Comparison of ENCODE assay signal across 23 cellular contexts in the genomic region with DNA sequence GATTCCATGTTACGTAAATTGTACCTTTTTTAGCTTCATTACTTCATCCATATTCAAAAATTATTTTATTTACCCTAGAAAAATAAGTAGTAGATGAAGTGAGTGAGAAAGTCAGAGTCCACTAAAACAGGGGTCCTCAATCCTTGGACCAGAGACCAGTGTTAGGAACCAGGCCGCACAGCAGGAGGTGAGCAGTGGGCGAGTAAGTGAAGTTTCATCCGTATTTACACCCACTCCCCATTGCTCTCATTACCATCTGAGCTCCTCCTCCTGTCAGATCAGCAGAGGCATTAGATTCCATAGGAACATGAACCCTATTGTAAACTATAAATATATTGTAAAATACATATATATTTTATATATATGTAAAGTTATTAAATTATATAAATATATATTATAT.
A peak's percentile ranks its signal among the peaks of the same experiment; 100 is the strongest.
DNase-seq lines count a peak whose midpoint lies in the region; ATAC-seq and TF ChIP-seq lines count a peak whose summit lies in the region.
"Had no signal": no experiment of that assay in that cellular context is flagged by ENCODE, and none has a peak within 500 bp of the region (broad histone marks: within the 10 kb centered on the region; RNA-seq: fewer than 3 reads in every experiment).

No MANE protein-coding gene starts in this region.

- H3K27ac ChIP-seq in HEK293 (ENCODE audit: extremely low read depth, low read depth, low read length): no peak overlapping the region

- no peaks in the 10 kb centered on the region for H3K4me1 ChIP-seq in HEK293 (ENCODE audit: control insufficient read depth, insufficient read depth, low read length)
- H3K4me1 ChIP-seq: BE2C, BLaER1 had no signal

- CTCF ChIA-PET in HEK293 (lab: Yijun Ruan, JAX): no interaction called here

- H3K27me3 Mint-ChIP-seq in T-helper 17 cell (no peaks in the 10 kb centered on the region), endothelial cell (ENCODE audit: unreplicated experiment) (no peaks in the 10 kb centered on the region)
- H3K27me3 Mint-ChIP-seq: CD4-positive, alpha-beta memory T cell; CD4-positive, CD25-positive, alpha-beta regulatory T cell; CD8-positive, alpha-beta memory T cell had no signal

- POLR2A ChIA-PET in HEK293 (lab: Yijun Ruan, JAX): no interaction called here

- peaks cover 0 to 31% of the 10 kb centered on the region in 2 experiments; a peak in 2 of 3 replicates for H3K36me3 ChIP-seq in HEK293 (ENCODE audit: control insufficient read depth in 2 of 2, insufficient read depth in 1 of 2, low read length in 2 of 2)

- DNase-seq in T-helper 17 cell (no peak), endothelial cell (ENCODE audit: low spot score) (no peak), GF-D8 (lab: John Stamatoyannopoulos, UW) (no peak), HPDE6-E6E7 (ENCODE audit: extremely low spot score) (no peak), NCI-H2107 treated with DMSO at 0.1 percent for 48 hours (lab: John Stamatoyannopoulos, UW; ENCODE audit: unreplicated experiment) (no peak)
- DNase-seq: 8988T; ACHN; BE2C; C1 segment of cervical spinal cord; CD4-positive, alpha-beta memory T cell; CD4-positive, CD25-positive, alpha-beta regulatory T cell; CD8-positive, alpha-beta memory T cell; COR-L47; DMS 273 treated with DMSO at 0.1 percent for 48 hours; DMS153; DMS53; DMS79; DND-41; EL; GDM1 had no signal

- no peak for TF ChIP-seq CTCF in HEK293 (tag by site-specific recombination; IDR thresholded peaks at IDR 0.05)
- TF ChIP-seq CTCF in endothelial cell (IDR thresholded peaks at IDR 0.05; ENCODE audit: unreplicated experiment): no peak

- H3K36me3 Mint-ChIP-seq in T-helper 17 cell (ENCODE audit: low read depth) (peaks cover 12% of the 10 kb centered on the region), endothelial cell (ENCODE audit: low read depth, unreplicated experiment) (peaks cover 18% of the 10 kb centered on the region)

- H3K4me3 Mint-ChIP-seq in T-helper 17 cell: no peak overlapping the region
- peak overlapping the region; percentile 30 for H3K4me3 Mint-ChIP-seq in endothelial cell (ENCODE audit: unreplicated experiment)
- H3K4me3 Mint-ChIP-seq: CD14-positive monocyte; CD4-positive, alpha-beta memory T cell; CD8-positive, alpha-beta memory T cell had no signal

- H3K4me3 ChIP-seq in HEK293 (ENCODE audit: low read depth, low read length): no peak overlapping the region
- H3K4me3 ChIP-seq: BLaER1 had no signal

- H3K9me3 Mint-ChIP-seq in endothelial cell (ENCODE audit: unreplicated experiment): no peaks in the 10 kb centered on the region
- H3K9me3 Mint-ChIP-seq: CD14-positive monocyte; CD4-positive, CD25-positive, alpha-beta regulatory T cell; CD8-positive, alpha-beta memory T cell had no signal

- H3K4me1 Mint-ChIP-seq in T-helper 17 cell (peaks cover 14% of the 10 kb centered on the region), endothelial cell (ENCODE audit: unreplicated experiment) (peaks cover 31% of the 10 kb centered on the region)

- H3K9me3 ChIP-seq in HEK293 (ENCODE audit: control insufficient read depth, insufficient read depth, low read depth, low read length): no peaks in the 10 kb centered on the region
- H3K9me3 ChIP-seq in T-helper 17 cell (ENCODE audit: control insufficient read depth, low read length, poor library complexity, severe bottlenecking): no peaks in the 10 kb centered on the region
- H3K9me3 ChIP-seq: BE2C had no signal

- ATAC-seq in T-helper 17 cell: no peak

- H3K27ac Mint-ChIP-seq in T-helper 17 cell (peak overlapping the region; percentile 65), endothelial cell (ENCODE audit: unreplicated experiment) (no peak overlapping the region)

TF ChIP-seq in HEK293, 187 proteins besides CTCF, POLR2A, EP300 and RAD21:
- TF ChIP-seq ZNF777 (tag by site-specific recombination; IDR thresholded peaks at IDR 0.05; ENCODE audit: borderline replicate concordance) (no peak), ZNF610 (tag by site-specific recombination; IDR thresholded peaks at IDR 0.05; ENCODE audit: borderline replicate concordance) (peak; percentile 95)
TF ChIP-seq in HEK293: peak in this region for 1.
